Comparison of ENCODE assay signal across 8 cellular contexts in the genomic region with DNA sequence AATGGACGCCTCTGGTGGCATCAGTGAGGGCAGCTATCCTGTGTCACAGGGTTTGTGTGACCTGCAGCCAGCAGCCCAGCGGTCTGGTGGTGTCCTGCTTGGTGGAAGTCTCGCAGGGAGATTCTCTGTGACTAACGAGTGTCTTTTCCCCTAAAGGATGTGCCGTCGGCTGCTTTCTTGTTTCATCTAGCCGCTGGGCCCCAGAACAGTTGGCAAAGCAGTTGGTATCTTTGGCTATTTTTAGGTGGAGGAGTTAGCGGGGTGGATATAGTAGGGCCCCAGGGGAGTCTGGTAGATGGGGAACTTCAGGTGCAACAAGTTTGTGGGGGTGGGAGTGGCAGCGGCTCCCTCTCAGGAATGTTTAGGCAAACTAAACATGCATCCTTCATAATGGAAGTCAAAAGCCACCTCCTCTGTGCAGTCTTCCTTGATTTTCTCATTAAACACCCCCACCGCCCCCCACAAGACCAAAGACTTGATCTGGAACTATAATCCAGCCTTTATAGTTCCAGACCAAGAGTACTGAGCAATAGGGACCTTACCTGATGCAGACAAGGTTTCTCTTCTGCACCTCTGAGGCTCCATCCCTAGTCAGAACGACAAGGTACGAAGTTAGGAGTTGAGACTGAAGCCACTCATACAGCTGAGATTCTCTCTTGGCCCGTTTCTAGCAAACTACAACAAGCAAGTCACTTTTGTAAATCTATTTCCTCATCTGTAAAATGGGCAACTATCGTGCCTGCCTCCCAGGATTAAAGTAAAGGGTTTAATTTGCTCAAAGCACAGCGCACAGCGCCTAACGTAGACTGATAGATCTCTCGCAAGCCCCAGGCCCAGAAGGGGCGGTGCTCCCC. TPM values are rescaled to one million over a fixed set of nuclear protein-coding genes. Genes with fewer than 3 reads are reported as not detected.
A peak's percentile ranks its signal among the peaks of the same experiment; 100 is the strongest.
DNase-seq lines count a peak whose midpoint lies in the region; ATAC-seq and TF ChIP-seq lines count a peak whose summit lies in the region.

No MANE protein-coding gene starts in this region.

- DNase-seq in HAP-1 (ENCODE audit: low spot score in 2 of 2) (no peak), SJCRH30 (peak in 1 of 2 experiments; percentile 20), fibroblast of pulmonary artery (ENCODE audit: low read depth) (no peak), gastrocnemius medialis (no peak), T-helper 9 cell (no peak), dedifferentiated amniotic fluid mesenchymal stem cell (ENCODE audit: extremely low spot score) (no peak)
- no peak for DNase-seq in stimulated activated CD8-positive, alpha-beta memory T cell treated with anti-CD3 and anti-CD28 coated beads, Interleukin-4, amount 100 ng/mL, for 48 hours
- no peak for DNase-seq in stimulated activated CD4-positive, alpha-beta T cell treated with anti-CD3 and anti-CD28 coated beads, Interleukin-4, amount 100 ng/mL, for 24 hours

- H3K9me3 ChIP-seq in HAP-1 (no peaks in the 10 kb centered on the region), SJCRH30 (replicated peaks) (no peaks in the 10 kb centered on the region), gastrocnemius medialis (no peaks in the 10 kb centered on the region)

- TF ChIP-seq POLR2A in gastrocnemius medialis (IDR thresholded peaks at IDR 0.05), result no peak

- in situ Hi-C loops in HAP-1 (cut with MboI; ENCODE audit: low sequenced_read_pairs) (no loop called here), gastrocnemius medialis (cut with MboI; ENCODE audit: low sequenced_read_pairs in 4 of 4) (no loop called here)

- H3K36me3 ChIP-seq in HAP-1 (replicated peaks), result peaks cover 4% of the 10 kb centered on the region; the same call in 1 of the 2 replicates
- no peaks in the 10 kb centered on the region for H3K36me3 ChIP-seq in SJCRH30
- H3K36me3 ChIP-seq in gastrocnemius medialis, result peaks cover 0 to 2% of the 10 kb centered on the region in 2 donors

- no peak for TF ChIP-seq CTCF in fibroblast of pulmonary artery (IDR thresholded peaks at IDR 0.05; ENCODE audit: low read length, missing control alignments)
- TF ChIP-seq CTCF in gastrocnemius medialis (IDR thresholded peaks at IDR 0.05 in 4 of 5, conservative IDR thresholded peaks at IDR 0.05 in 1 of 5), result no peak

- ATAC-seq in gastrocnemius medialis, result no peak

- peaks cover 5% of the 10 kb centered on the region; the same call in 1 of the 2 replicates for H3K4me1 ChIP-seq in HAP-1
- peaks cover 6% of the 10 kb centered on the region; the same call in 1 of the 2 replicates for H3K4me1 ChIP-seq in SJCRH30
- H3K4me1 ChIP-seq in gastrocnemius medialis, result peaks cover 6 to 10% of the 10 kb centered on the region in 2 donors

- H3K4me3 ChIP-seq in HAP-1, result peak overlapping the region; percentile 51
- peak overlapping the region; percentile 63 for H3K4me3 ChIP-seq in SJCRH30
- H3K4me3 ChIP-seq in fibroblast of pulmonary artery (replicated peaks; ENCODE audit: low read depth, low read length), result peak overlapping the region; percentile 64
- peak overlapping the region; percentile 55 to 89 (median 70) for H3K4me3 ChIP-seq in gastrocnemius medialis

- intact Hi-C loops in gastrocnemius medialis (cut with DNase I; ENCODE audit: low total_unique reads), result loop anchor here (1.0 to 5.0 kb wide), 4 partner anchors 15 to 213 kb away; a partner anchor contains a TSS

- no peaks in the 10 kb centered on the region for H3K27me3 ChIP-seq in HAP-1 (ENCODE audit: low read depth)
- no peaks in the 10 kb centered on the region for H3K27me3 ChIP-seq in SJCRH30
- H3K27me3 ChIP-seq in gastrocnemius medialis, result no peaks in the 10 kb centered on the region

- H3K27ac ChIP-seq in SJCRH30 (no peak overlapping the region), gastrocnemius medialis (peak overlapping the region; percentile 73 to 81 (median 78))

RNA-seq across cellular contexts. Expression of a gene that starts 1.1 kb away (rescaled TPM):
- total RNA-seq in SJCRH30 (2014; rRNA removed; shearing (Covaris generic)), result 5.1 and 6.9 TPM in 2 replicates
- 10 to 100 TPM; 26.1 to 55.9 (median 37.3) TPM for total RNA-seq in gastrocnemius medialis

RNA-seq across cellular contexts. Expression of a gene that starts 14.6 kb away (rescaled TPM):
- total RNA-seq in SJCRH30 (2014; rRNA removed; shearing (Covaris generic)), result 30.1 and 33.4 TPM in 2 replicates
- total RNA-seq in gastrocnemius medialis, result 10 to 100 TPM; 28.5 to 58.5 (median 37.4) TPM

RNA-seq across cellular contexts. Expression of a gene that starts 26.9 kb away (rescaled TPM):
- 86.7 and 102 TPM in 2 replicates for total RNA-seq in SJCRH30 (2014; rRNA removed; shearing (Covaris generic))
- 10 to 100 TPM; 35.1 to 64.1 (median 52.5) TPM for total RNA-seq in gastrocnemius medialis

RNA-seq across cellular contexts. Expression of a gene that starts 44.8 kb away (rescaled TPM):
- not detected in 2 replicates for total RNA-seq in SJCRH30 (2014; rRNA removed; shearing (Covaris generic))
- total RNA-seq in gastrocnemius medialis, result not detected

RNA-seq across cellular contexts. Expression of a gene that starts 44.8 kb away (rescaled TPM):
- total RNA-seq in SJCRH30 (2014; rRNA removed; shearing (Covaris generic)), result 11.0 and 13.6 TPM in 2 replicates
- 10 to 100 TPM; 19.8 to 34.5 (median 31.2) TPM for total RNA-seq in gastrocnemius medialis
